In the genomic region with DNA sequence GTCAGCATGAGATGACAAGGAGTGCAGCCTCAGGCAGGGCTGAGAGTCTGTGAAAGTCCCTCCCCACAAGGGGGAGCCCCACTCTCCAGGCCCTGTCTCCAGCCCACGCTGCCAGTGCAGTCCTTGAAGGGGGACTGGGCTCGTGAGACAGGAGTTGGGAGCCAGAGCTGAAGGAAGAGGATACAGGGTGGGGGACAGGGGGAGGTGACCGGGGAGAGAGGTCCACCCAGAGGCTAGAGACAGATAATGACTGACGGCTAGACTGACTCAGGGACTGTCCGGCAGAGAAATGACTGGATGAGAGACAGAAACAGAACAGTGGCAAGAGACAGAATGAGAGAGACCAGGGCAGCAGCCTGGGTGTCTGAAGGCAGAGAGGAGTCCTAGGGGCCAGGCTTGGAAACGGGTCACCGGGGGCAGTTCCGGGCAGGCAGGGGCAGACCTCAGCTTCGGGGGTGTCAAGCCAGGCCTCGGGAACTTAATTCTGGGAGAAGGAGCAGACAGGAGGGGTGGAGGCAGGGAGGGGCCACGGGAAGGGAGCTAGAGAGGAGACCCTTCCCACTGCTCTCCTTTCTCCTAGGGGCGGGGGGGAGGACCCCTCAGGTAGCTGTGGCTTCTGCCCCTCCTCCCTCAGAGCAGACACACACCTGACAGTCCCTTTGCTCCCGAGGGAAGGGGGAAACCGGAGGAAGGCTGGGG, we compare ENCODE assay signal across 1 cellular context.
A peak's percentile ranks its signal among the peaks of the same experiment; 100 is the strongest.
TF ChIP-seq lines count a peak whose summit lies in the region.

No MANE protein-coding gene starts in this region.

TF ChIP-seq in GM12878, 131 proteins besides CTCF, POLR2A, EP300 and RAD21 (continued from another document and continues in another):
- TF ChIP-seq, protein P1, sequence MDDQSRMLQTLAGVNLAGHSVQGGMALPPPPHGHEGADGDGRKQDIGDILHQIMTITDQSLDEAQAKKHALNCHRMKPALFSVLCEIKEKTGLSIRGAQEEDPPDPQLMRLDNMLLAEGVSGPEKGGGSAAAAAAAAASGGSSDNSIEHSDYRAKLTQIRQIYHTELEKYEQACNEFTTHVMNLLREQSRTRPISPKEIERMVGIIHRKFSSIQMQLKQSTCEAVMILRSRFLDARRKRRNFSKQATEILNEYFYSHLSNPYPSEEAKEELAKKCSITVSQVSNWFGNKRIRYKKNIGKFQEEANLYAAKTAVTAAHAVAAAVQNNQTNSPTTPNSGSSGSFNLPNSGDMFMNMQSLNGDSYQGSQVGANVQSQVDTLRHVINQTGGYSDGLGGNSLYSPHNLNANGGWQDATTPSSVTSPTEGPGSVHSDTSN (IDR thresholded peaks at IDR 0.05; ENCODE audit: insufficient replicate concordance, low read depth, low read length), result peak; percentile 37
- TF ChIP-seq, protein P2, sequence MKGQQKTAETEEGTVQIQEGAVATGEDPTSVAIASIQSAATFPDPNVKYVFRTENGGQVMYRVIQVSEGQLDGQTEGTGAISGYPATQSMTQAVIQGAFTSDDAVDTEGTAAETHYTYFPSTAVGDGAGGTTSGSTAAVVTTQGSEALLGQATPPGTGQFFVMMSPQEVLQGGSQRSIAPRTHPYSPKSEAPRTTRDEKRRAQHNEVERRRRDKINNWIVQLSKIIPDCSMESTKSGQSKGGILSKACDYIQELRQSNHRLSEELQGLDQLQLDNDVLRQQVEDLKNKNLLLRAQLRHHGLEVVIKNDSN (IDR thresholded peaks at IDR 0.05; ENCODE audit: borderline replicate concordance, extremely low read length, insufficient read depth, low read depth, low read length), result no peak
- TF ChIP-seq PRDM15 (CRISPR knock-in tag; IDR thresholded peaks at IDR 0.05) (no peak), IKZF2 (IDR thresholded peaks at IDR 0.05) (no peak; a peak in 2 of 4 replicates), NR2F1 (conservative IDR thresholded peaks at IDR 0.05) (peak; percentile 72), POU2F2 (IDR thresholded peaks at IDR 0.05; ENCODE audit: borderline replicate concordance, low read depth, low read length) (no peak), RUNX3 (IDR thresholded peaks at IDR 0.05; ENCODE audit: low read length) (peak; percentile 46; the same call in 1 of the 2 replicates), CBFB (IDR thresholded peaks at IDR 0.05; ENCODE audit: low read depth) (no peak), PAX5 (IDR thresholded peaks at IDR 0.05; ENCODE audit: borderline replicate concordance, low read depth, low read length) (no peak), TCF7 (IDR thresholded peaks at IDR 0.05; ENCODE audit: borderline replicate concordance) (no peak), SMARCA5 (IDR thresholded peaks at IDR 0.05) (no peak), SKIL (IDR thresholded peaks at IDR 0.05; ENCODE audit: low read depth, poor library complexity, severe bottlenecking) (peak; percentile 28), SMC3 (IDR thresholded peaks at IDR 0.05; ENCODE audit: borderline replicate concordance, low read length) (peak; percentile 45; the same call in 1 of the 2 replicates), LARP7 (IDR thresholded peaks at IDR 0.05) (no peak), GATAD2B (conservative IDR thresholded peaks at IDR 0.05; ENCODE audit: low read depth) (no peak), YY1 (IDR thresholded peaks at IDR 0.05; ENCODE audit: low read depth, low read length) (peak; percentile 40; the same call in 1 of the 2 replicates), BCL11A (IDR thresholded peaks at IDR 0.05; ENCODE audit: low read depth, low read length) (no peak), IRF5 (IDR thresholded peaks at IDR 0.05; ENCODE audit: borderline replicate concordance) (no peak), HCFC1 (IDR thresholded peaks at IDR 0.05; ENCODE audit: low read length) (no peak), WRNIP1 (IDR thresholded peaks at IDR 0.05; ENCODE audit: borderline replicate concordance, low read depth, low read length) (no peak), KAT2A (conservative IDR thresholded peaks at IDR 0.05; ENCODE audit: control insufficient read depth, low read depth, low read length) (no peak), CHD2 (IDR thresholded peaks at IDR 0.05; ENCODE audit: borderline replicate concordance, low read depth, low read length) (no peak), EGR1 (IDR thresholded peaks at IDR 0.05; ENCODE audit: borderline replicate concordance in 1 of 2, low read depth in 2 of 2, low read length in 2 of 2) (peak in 1 of 2 experiments; percentile 72; a peak in 2 of 3 replicates), NBN (IDR thresholded peaks at IDR 0.05) (peak; percentile 67; the same call in 1 of the 2 replicates), IKZF1 (conservative IDR thresholded peaks at IDR 0.05) (0 out of 2 replicates have a peak, but pooled peaks have one; percentile 30), CBX5 (IDR thresholded peaks at IDR 0.05; ENCODE audit: low read depth) (no peak), ESRRA (IDR thresholded peaks at IDR 0.05; ENCODE audit: low read length) (no peak), CEBPB (IDR thresholded peaks at IDR 0.05; ENCODE audit: borderline replicate concordance in 1 of 2, low read depth in 2 of 2, low read length in 2 of 2) (no peak), REST (IDR thresholded peaks at IDR 0.05; ENCODE audit: low read depth, low read length) (no peak), ZNF217 (IDR thresholded peaks at IDR 0.05) (no peak), POLR2AphosphoS2 (IDR thresholded peaks at IDR 0.05; ENCODE audit: low read depth, low read length) (no peak), SRF (IDR thresholded peaks at IDR 0.05; ENCODE audit: low read depth in 2 of 2, low read length in 2 of 2) (no peak), ZNF24 (IDR thresholded peaks at IDR 0.05) (no peak)
- TF ChIP-seq, protein P3, sequence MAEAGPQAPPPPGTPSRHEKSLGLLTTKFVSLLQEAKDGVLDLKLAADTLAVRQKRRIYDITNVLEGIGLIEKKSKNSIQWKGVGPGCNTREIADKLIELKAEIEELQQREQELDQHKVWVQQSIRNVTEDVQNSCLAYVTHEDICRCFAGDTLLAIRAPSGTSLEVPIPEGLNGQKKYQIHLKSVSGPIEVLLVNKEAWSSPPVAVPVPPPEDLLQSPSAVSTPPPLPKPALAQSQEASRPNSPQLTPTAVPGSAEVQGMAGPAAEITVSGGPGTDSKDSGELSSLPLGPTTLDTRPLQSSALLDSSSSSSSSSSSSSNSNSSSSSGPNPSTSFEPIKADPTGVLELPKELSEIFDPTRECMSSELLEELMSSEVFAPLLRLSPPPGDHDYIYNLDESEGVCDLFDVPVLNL (IDR thresholded peaks at IDR 0.05; ENCODE audit: low read depth, low read length), result no peak
- TF ChIP-seq, protein P4, sequence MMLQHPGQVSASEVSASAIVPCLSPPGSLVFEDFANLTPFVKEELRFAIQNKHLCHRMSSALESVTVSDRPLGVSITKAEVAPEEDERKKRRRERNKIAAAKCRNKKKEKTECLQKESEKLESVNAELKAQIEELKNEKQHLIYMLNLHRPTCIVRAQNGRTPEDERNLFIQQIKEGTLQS (IDR thresholded peaks at IDR 0.05; ENCODE audit: borderline replicate concordance, extremely low read depth, low read depth, low read length), result no peak
- TF ChIP-seq, protein P5, sequence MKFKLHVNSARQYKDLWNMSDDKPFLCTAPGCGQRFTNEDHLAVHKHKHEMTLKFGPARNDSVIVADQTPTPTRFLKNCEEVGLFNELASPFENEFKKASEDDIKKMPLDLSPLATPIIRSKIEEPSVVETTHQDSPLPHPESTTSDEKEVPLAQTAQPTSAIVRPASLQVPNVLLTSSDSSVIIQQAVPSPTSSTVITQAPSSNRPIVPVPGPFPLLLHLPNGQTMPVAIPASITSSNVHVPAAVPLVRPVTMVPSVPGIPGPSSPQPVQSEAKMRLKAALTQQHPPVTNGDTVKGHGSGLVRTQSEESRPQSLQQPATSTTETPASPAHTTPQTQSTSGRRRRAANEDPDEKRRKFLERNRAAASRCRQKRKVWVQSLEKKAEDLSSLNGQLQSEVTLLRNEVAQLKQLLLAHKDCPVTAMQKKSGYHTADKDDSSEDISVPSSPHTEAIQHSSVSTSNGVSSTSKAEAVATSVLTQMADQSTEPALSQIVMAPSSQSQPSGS (IDR thresholded peaks at IDR 0.05; ENCODE audit: low read length), result no peak
- TF ChIP-seq, protein P6, sequence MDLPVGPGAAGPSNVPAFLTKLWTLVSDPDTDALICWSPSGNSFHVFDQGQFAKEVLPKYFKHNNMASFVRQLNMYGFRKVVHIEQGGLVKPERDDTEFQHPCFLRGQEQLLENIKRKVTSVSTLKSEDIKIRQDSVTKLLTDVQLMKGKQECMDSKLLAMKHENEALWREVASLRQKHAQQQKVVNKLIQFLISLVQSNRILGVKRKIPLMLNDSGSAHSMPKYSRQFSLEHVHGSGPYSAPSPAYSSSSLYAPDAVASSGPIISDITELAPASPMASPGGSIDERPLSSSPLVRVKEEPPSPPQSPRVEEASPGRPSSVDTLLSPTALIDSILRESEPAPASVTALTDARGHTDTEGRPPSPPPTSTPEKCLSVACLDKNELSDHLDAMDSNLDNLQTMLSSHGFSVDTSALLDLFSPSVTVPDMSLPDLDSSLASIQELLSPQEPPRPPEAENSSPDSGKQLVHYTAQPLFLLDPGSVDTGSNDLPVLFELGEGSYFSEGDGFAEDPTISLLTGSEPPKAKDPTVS (IDR thresholded peaks at IDR 0.05; ENCODE audit: low read depth, low read length), result no peak
